Comparison of ENCODE assay signal across 22 cellular contexts in the genomic region with DNA sequence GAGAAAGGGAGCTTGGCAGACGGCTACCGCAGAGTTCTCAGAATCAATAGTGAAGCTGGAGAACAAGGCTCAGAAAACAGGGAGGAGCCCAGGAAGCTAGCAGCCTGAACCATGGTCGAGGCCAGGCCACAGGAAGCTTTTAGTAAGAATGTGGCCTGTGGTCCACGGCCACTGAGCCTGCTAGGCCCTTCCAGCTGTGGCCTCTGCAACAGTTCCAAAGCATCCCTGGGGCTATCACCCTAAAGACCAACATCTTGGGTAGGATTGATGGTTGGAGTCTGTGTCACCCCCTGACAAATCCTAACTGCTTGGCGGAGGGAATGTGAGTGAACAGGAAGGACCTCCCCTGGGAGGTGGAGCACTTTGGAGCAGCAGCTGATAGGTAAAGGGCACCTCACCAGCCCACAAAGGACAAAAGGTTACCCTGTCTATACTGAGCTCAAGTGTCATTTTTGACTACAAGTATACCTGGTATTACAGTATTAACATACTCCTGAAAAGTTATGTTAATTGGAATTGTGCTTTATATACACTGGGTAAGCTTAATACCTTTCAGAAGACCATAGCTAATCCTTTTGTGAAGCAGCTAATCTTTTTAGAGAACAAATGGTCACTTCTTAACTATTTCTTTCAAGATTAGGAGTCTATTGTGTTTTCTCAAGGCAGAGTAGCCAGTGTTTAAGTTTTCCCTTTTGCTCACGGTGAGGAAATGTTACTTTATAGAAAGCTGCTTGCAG. TPM values are rescaled to one million over a fixed set of nuclear protein-coding genes. Genes with fewer than 3 reads are reported as not detected.
DNase-seq lines count a peak whose midpoint lies in the region; ATAC-seq and TF ChIP-seq lines count a peak whose summit lies in the region.
"Had no signal": no experiment of that assay in that cellular context is flagged by ENCODE, and none has a peak within 500 bp of the region (broad histone marks: within the 10 kb centered on the region; RNA-seq: fewer than 3 reads in every experiment).

No MANE protein-coding gene starts in this region.

- H3K4me3 ChIP-seq in heart right ventricle (no peak overlapping the region), WERI-Rb-1 (ENCODE audit: low read depth, low read length) (no peak overlapping the region), left lung (no peak overlapping the region), stomach (no peak overlapping the region), PC-3 (ENCODE audit: low read length) (no peak overlapping the region)
- H3K4me3 ChIP-seq: body of pancreas, esophagus muscularis mucosa, transverse colon had no signal

- 65 to 71% methylated on average over 6 of the region's 6 CpGs for WGBS in heart right ventricle, 2 donors
- 25 to 50% (median 33%) methylated on average over 6 of the region's 6 CpGs for WGBS in stomach, 5 donors

- intact Hi-C loops in heart right ventricle (cut with DNase I), result loop anchor here in 2 of 10 donors (10.0 kb wide), 1 partner anchor 49 kb away; no protein-coding TSS in a partner anchor
- intact Hi-C loops in cardiac septum (cut with DNase I), result no loop called here
- intact Hi-C loops in left lung (cut with DNase I), result no loop called here
- intact Hi-C loops in stomach (cut with DNase I; ENCODE audit: low total_unique reads), result no loop called here
- intact Hi-C loops in PC-3 (cut with micrococcal nuclease), result no loop called here

- ATAC-seq in heart right ventricle (peak in 4 of 8 donors; percentile 31 to 43 (median 36)), left lung (peak; percentile 42), PC-3 (no peak), omental fat pad (ENCODE audit: low FRiP score) (no peak), GM18498 (IDR thresholded peaks at IDR 0.05; ENCODE audit: unreplicated experiment) (no peak)
- ATAC-seq: activated naive CD4-positive, alpha-beta T cell treated with anti-CD3 and anti-CD28 coated beads, Interleukin-2, amount 50 U/mL, for 72 hours; body of pancreas; stimulated activated memory B cell treated with anti-CD40 and anti-IgM and Interleukin-4, amounts not matched to agents 10 μg/mL and 1 μg/mL and 100 μg/mL, for 72 hours; WTC11 had no signal

- DNase-seq in heart right ventricle (no peak), cardiac septum (ENCODE audit: low spot score) (no peak), WERI-Rb-1 (peak; percentile 38), left lung (no peak), stomach (no peak), PC-3 (no peak), omental fat pad (ENCODE audit: low spot score) (no peak)
- DNase-seq: activated CD4-positive, alpha-beta memory T cell treated with anti-CD3 and anti-CD28 coated beads, Interleukin-2, amount 10 ng/mL, durations not matched to agents 7 days and 5 days; activated T-cell treated with anti-CD3 and anti-CD28 coated beads, Interleukin-2, amount 50 U/mL, for 48 hours; DMS 273 treated with DMSO at 0.1 percent for 48 hours; NCI-H226; transverse colon had no signal

- CTCF ChIA-PET in PC-3 (lab: Charles Lee), result no interaction called here

- H3K9me2 ChIP-seq in PC-3 (replicated peaks; ENCODE audit: low read length), result no peaks in the 10 kb centered on the region

- H3K9me3 ChIP-seq in heart right ventricle (no peaks in the 10 kb centered on the region), WERI-Rb-1 (ENCODE audit: severe bottlenecking) (no peaks in the 10 kb centered on the region), left lung (no peaks in the 10 kb centered on the region), stomach (no peaks in the 10 kb centered on the region), PC-3 (ENCODE audit: low read length) (no peaks in the 10 kb centered on the region)
- H3K9me3 ChIP-seq: body of pancreas, esophagus muscularis mucosa, transverse colon had no signal

- H3K27ac ChIP-seq in heart right ventricle (peak overlapping the region in 8 of 10 donors; percentile 42 to 88 (median 66)), WERI-Rb-1 (peak overlapping the region; percentile 59), left lung (peak overlapping the region; percentile 15 to 73), stomach (peak overlapping the region in 4 of 5 donors; percentile 9 to 51 (median 42)), PC-3 (ENCODE audit: low read length) (no peak overlapping the region)
- H3K27ac ChIP-seq: body of pancreas had no signal

- H3K9ac ChIP-seq in PC-3 (ENCODE audit: low read length), result no peak overlapping the region

- no peaks in the 10 kb centered on the region for H3K79me2 ChIP-seq in PC-3 (ENCODE audit: low read length)

- H3K27me3 ChIP-seq in heart right ventricle (no peaks in the 10 kb centered on the region), WERI-Rb-1 (ENCODE audit: insufficient read depth, low read depth, severe bottlenecking) (no peaks in the 10 kb centered on the region), left lung (no peaks in the 10 kb centered on the region), stomach (no peaks in the 10 kb centered on the region), PC-3 (ENCODE audit: low read length) (no peaks in the 10 kb centered on the region)
- H3K27me3 ChIP-seq: body of pancreas, esophagus muscularis mucosa, transverse colon had no signal

- H3K4me2 ChIP-seq in PC-3 (ENCODE audit: low read length), result no peak overlapping the region

- H4K20me1 ChIP-seq in PC-3 (ENCODE audit: low read length), result no peaks in the 10 kb centered on the region

- TF ChIP-seq EP300 in stomach (IDR thresholded peaks at IDR 0.05), result no peak

- no peak for TF ChIP-seq CTCF in heart right ventricle (IDR thresholded peaks at IDR 0.05)
- TF ChIP-seq CTCF in WERI-Rb-1 (IDR thresholded peaks at IDR 0.05; ENCODE audit: low read depth, low read length), result no peak
- TF ChIP-seq CTCF in left lung (IDR thresholded peaks at IDR 0.05), result no peak
- no peak for TF ChIP-seq CTCF in stomach (IDR thresholded peaks at IDR 0.05)
- TF ChIP-seq CTCF in PC-3 (conservative IDR thresholded peaks at IDR 0.05; ENCODE audit: low read depth, low read length), result no peak
- TF ChIP-seq CTCF in omental fat pad (IDR thresholded peaks at IDR 0.05), result no peak

- H3K36me3 ChIP-seq in heart right ventricle (no peaks in the 10 kb centered on the region), WERI-Rb-1 (no peaks in the 10 kb centered on the region), left lung (no peaks in the 10 kb centered on the region), stomach (no peaks in the 10 kb centered on the region), PC-3 (ENCODE audit: low read depth, low read length) (no peaks in the 10 kb centered on the region)
- H3K36me3 ChIP-seq: esophagus muscularis mucosa, transverse colon had no signal

- POLR2A ChIA-PET in PC-3 (lab: Charles Lee; ENCODE audit: unreplicated experiment), result no interaction called here

- peaks cover 8 to 82% (median 58%) of the 10 kb centered on the region in 9 donors for H3K4me1 ChIP-seq in heart right ventricle
- peaks cover 34 to 81% of the 10 kb centered on the region in 2 donors for H3K4me1 ChIP-seq in left lung
- peaks cover 40 to 88% (median 44%) of the 10 kb centered on the region in 4 donors for H3K4me1 ChIP-seq in stomach
- H3K4me1 ChIP-seq in PC-3 (ENCODE audit: insufficient read depth, low read length), result peaks cover 18% of the 10 kb centered on the region

- no TSS peak for BruUV-seq in PC-3 (replicated peaks; lab: Mats Ljungman, UMichigan)

- H2AFZ ChIP-seq in PC-3 (ENCODE audit: low read length), result no peak overlapping the region

- TF ChIP-seq POLR2A in stomach (IDR thresholded peaks at IDR 0.05), result no peak

- H3F3A ChIP-seq in PC-3 (ENCODE audit: low read length, unreplicated experiment), result no peaks in the 10 kb centered on the region

RNA-seq across cellular contexts. Expression of a gene that starts 18.7 kb away (rescaled TPM):
- total RNA-seq in heart right ventricle, result 10 to 100 TPM; 17.1 to 42.8 (median 23.0) TPM
- 1 to 10 TPM; 6.1 to 7.3 TPM for polyA plus RNA-seq in heart right ventricle
- total RNA-seq in cardiac septum, result 51.1 TPM
- 10 to 100 TPM; 51.4 to 88.7 TPM for total RNA-seq in left lung
- 10 to 100 TPM in 4 of 5 donors, 1 to 10 TPM in 1; 5.5 to 26.4 (median 13.2) TPM for total RNA-seq in stomach
- polyA plus RNA-seq in stomach, result 1 to 10 TPM; 4.0 to 5.0 (median 4.4) TPM
- total RNA-seq in PC-3 (2014; rRNA removed), result 3.1 and 5.0 TPM in 2 replicates
- total RNA-seq in omental fat pad, result 10 to 100 TPM; 28.1 to 89.7 (median 54.2) TPM

RNA-seq across cellular contexts. Expression of a gene that starts 32.9 kb away (rescaled TPM):
- not detected for total RNA-seq in heart right ventricle
- not detected for polyA plus RNA-seq in heart right ventricle
- not detected for total RNA-seq in cardiac septum
- not detected for total RNA-seq in left lung
- 10 to 100 TPM in 1 of 5 donors, 1 to 10 TPM in 1, not detected in 3; 1.7 to 15.4 TPM for total RNA-seq in stomach
- polyA plus RNA-seq in stomach, result under 1 TPM in 1 of 3 donors, not detected in 2; 0.25 TPM
- not detected in 2 replicates for total RNA-seq in PC-3 (2014; rRNA removed)
- not detected for total RNA-seq in omental fat pad
- total RNA-seq: activated CD4-positive, alpha-beta memory T cell treated with anti-CD3 and anti-CD28 coated beads, Interleukin-2, amount 10 ng/mL, durations not matched to agents 7 days and 5 days; activated naive CD4-positive, alpha-beta T cell treated with anti-CD3 and anti-CD28 coated beads, Interleukin-2, amount 50 U/mL, for 72 hours; esophagus muscularis mucosa; glomerular endothelial cell; pulmonary artery endothelial cell; T-helper 1 cell treated with Interleukin-12 subunit alpha and Interleukin-12 subunit beta and Interleukin-4 antibody, amounts not matched to agents 30 ng/mL and 1 ng/mL, for 36 hours; WTC11 had no signal
- polyA plus RNA-seq: BJ had no signal
